In genomic region chr12:52310622-52311281, GRCh38 we compare ENCODE assay signal across 1 cellular context.
TF ChIP-seq lines count a peak whose summit lies in the region.

No MANE protein-coding gene starts in this region.

TF ChIP-seq in HepG2, 621 proteins besides CTCF, POLR2A, EP300 and RAD21:
- 0 out of 2 replicates have a peak, but pooled peaks have one; percentile 9 for TF ChIP-seq ATF7 (IDR thresholded peaks at IDR 0.05)
- no peak for TF ChIP-seq ATF7 (CRISPR knock-in tag; IDR thresholded peaks at IDR 0.05)
- TF ChIP-seq TCF12 (IDR thresholded peaks at IDR 0.05): no peak
- no peak for TF ChIP-seq TCF12 (CRISPR knock-in tag; IDR thresholded peaks at IDR 0.05)
